Comparison of ENCODE assay signal across 1 cellular context in genomic region chr17:75552847-75553552, GRCh38.
TF ChIP-seq lines count a peak whose summit lies in the region.

No MANE protein-coding gene starts in this region.

TF ChIP-seq in GM23338, 12 proteins besides CTCF, POLR2A, EP300 and RAD21:
- TF ChIP-seq CREB1 (CRISPR knock-in tag; IDR thresholded peaks at IDR 0.05; ENCODE audit: low read depth) (no peak), ZNF331 (CRISPR knock-in tag; IDR thresholded peaks at IDR 0.05; ENCODE audit: low read depth) (no peak), EZH2 (IDR thresholded peaks at IDR 0.05; ENCODE audit: low read depth, unreplicated experiment) (no peak), NANOG (IDR thresholded peaks at IDR 0.05; ENCODE audit: borderline replicate concordance) (no peak), ZNF462 (CRISPR knock-in tag; IDR thresholded peaks at IDR 0.05) (no peak), JUNB (IDR thresholded peaks at IDR 0.05; ENCODE audit: unreplicated experiment) (no peak), POLR2AphosphoS5 (IDR thresholded peaks at IDR 0.05; ENCODE audit: low read depth) (no peak), EZH2phosphoT487 (IDR thresholded peaks at IDR 0.05; ENCODE audit: unreplicated experiment) (no peak), ZNF114 (CRISPR knock-in tag; IDR thresholded peaks at IDR 0.05) (no peak), ETS1 (IDR thresholded peaks at IDR 0.05) (no peak), REST (IDR thresholded peaks at IDR 0.05; ENCODE audit: unreplicated experiment) (no peak), STAT1 (IDR thresholded peaks at IDR 0.05; ENCODE audit: unreplicated experiment) (no peak)
